In the genomic region with DNA sequence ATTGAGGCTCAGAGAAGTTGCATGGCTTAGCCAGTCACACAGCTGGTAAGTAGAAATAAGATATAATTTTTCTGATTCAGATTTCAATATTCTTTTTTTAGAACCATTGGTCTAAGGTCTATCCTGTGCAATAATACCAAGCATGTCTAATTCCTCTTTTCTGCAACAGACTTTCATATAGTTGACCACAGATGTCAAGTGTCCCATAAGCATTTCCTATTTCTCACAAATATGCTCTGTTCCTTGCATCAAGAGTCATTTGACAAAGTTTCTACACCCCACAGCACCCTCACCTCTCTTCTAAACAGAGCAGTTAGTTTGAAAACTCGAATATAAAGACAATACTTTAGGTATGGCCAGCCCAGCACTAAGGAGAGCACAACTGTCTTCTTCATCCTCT, we compare ENCODE assay signal across 13 cellular contexts.
DNase-seq lines count a peak whose midpoint lies in the region; ATAC-seq lines count a peak whose summit lies in the region.
"Had no signal": no experiment of that assay in that cellular context is flagged by ENCODE, and none has a peak within 500 bp of the region (broad histone marks: within the 10 kb centered on the region; RNA-seq: fewer than 3 reads in every experiment).

No MANE protein-coding gene starts in this region.

- H3K4me1 Mint-ChIP-seq in activated naive CD4-positive, alpha-beta T cell treated with anti-CD3 and anti-CD28 coated beads, Interleukin-2, amount 10 ng/mL, durations not matched to agents 7 days and 5 days, result no peaks in the 10 kb centered on the region
- H3K4me1 Mint-ChIP-seq: central memory CD8-positive, alpha-beta T cell had no signal

- no peaks in the 10 kb centered on the region for H3K9me3 Mint-ChIP-seq in activated naive CD4-positive, alpha-beta T cell treated with anti-CD3 and anti-CD28 coated beads, Interleukin-2, amount 10 ng/mL, durations not matched to agents 7 days and 5 days
- H3K9me3 Mint-ChIP-seq: central memory CD8-positive, alpha-beta T cell had no signal

- H3K27ac Mint-ChIP-seq in activated naive CD4-positive, alpha-beta T cell treated with anti-CD3 and anti-CD28 coated beads, Interleukin-2, amount 10 ng/mL, durations not matched to agents 7 days and 5 days, result no peak overlapping the region
- H3K27ac Mint-ChIP-seq: activated T-cell treated with anti-CD3 and anti-CD28 coated beads, Interleukin-2, amount 50 U/mL, for 72 hours had no signal

- no peaks in the 10 kb centered on the region for H3K36me3 Mint-ChIP-seq in activated naive CD4-positive, alpha-beta T cell treated with anti-CD3 and anti-CD28 coated beads, Interleukin-2, amount 10 ng/mL, durations not matched to agents 7 days and 5 days

- peaks cover 8% of the 10 kb centered on the region for H3K27me3 Mint-ChIP-seq in activated naive CD4-positive, alpha-beta T cell treated with anti-CD3 and anti-CD28 coated beads, Interleukin-2, amount 10 ng/mL, durations not matched to agents 7 days and 5 days
- H3K27me3 Mint-ChIP-seq: central memory CD8-positive, alpha-beta T cell had no signal

- CTCF ChIA-PET in activated naive CD4-positive, alpha-beta T cell treated with anti-CD3 and anti-CD28 coated beads, Interleukin-2, amount 10 ng/mL, durations not matched to agents 7 days and 5 days (lab: Charles Lee), result no interaction called here

- no peak overlapping the region for H3K4me3 Mint-ChIP-seq in activated naive CD4-positive, alpha-beta T cell treated with anti-CD3 and anti-CD28 coated beads, Interleukin-2, amount 10 ng/mL, durations not matched to agents 7 days and 5 days
- H3K4me3 Mint-ChIP-seq: activated T-cell treated with anti-CD3 and anti-CD28 coated beads, Interleukin-2, amount 50 U/mL, for 72 hours; central memory CD8-positive, alpha-beta T cell had no signal

- ATAC-seq in GM19372 (IDR thresholded peaks at IDR 0.05; ENCODE audit: low read depth, unreplicated experiment) (peak; percentile 69), HG03025 (IDR thresholded peaks at IDR 0.05; ENCODE audit: low FRiP score, unreplicated experiment) (peak; percentile 80)
- ATAC-seq: activated T-cell treated with anti-CD3 and anti-CD28 coated beads, Interleukin-2, amount 50 U/mL, for 72 hours; psoas muscle had no signal

- DNase-seq in CD1c-positive myeloid dendritic cell (ENCODE audit: extremely low spot score) (peak; percentile 50), NOMO-1 treated with DMSO at 0.1 percent for 48 hours (lab: John Stamatoyannopoulos, UW; ENCODE audit: unreplicated experiment) (peak; percentile 95), nucleus accumbens (lab: John Stamatoyannopoulos, UW) (no peak), HPDE6-E6E7 (ENCODE audit: extremely low spot score) (no peak)
- no peak for DNase-seq in activated CD8-positive, alpha-beta memory T cell treated with anti-CD3 and anti-CD28 coated beads for 24 hours
- DNase-seq in activated naive CD4-positive, alpha-beta T cell treated with anti-CD3 and anti-CD28 coated beads, Interleukin-2, amount 10 ng/mL, durations not matched to agents 7 days and 5 days, result no peak
- DNase-seq: activated T-cell treated with anti-CD3 and anti-CD28 coated beads, Interleukin-2, amount 50 U/mL, for 72 hours; left cardiac atrium; psoas muscle; transverse colon had no signal

Comparison
In these comparisons a context has a peak if more than half of its experiments do, and no peak if none do; other contexts are left out.
1. DNase-seq: peak in CD1c-positive myeloid dendritic cell (single experiment) and NOMO-1 treated with DMSO at 0.1 percent for 48 hours (single experiment); none in activated CD8-positive, alpha-beta memory T cell treated with anti-CD3 and anti-CD28 coated beads for 24 hours (single experiment), activated naive CD4-positive, alpha-beta T cell treated with anti-CD3 and anti-CD28 coated beads, Interleukin-2, amount 10 ng/mL, durations not matched to agents 7 days and 5 days (single experiment), nucleus accumbens (0 of 56) and HPDE6-E6E7 (single experiment).